ENCODE assay signal across 8 cellular contexts in the genomic region with DNA sequence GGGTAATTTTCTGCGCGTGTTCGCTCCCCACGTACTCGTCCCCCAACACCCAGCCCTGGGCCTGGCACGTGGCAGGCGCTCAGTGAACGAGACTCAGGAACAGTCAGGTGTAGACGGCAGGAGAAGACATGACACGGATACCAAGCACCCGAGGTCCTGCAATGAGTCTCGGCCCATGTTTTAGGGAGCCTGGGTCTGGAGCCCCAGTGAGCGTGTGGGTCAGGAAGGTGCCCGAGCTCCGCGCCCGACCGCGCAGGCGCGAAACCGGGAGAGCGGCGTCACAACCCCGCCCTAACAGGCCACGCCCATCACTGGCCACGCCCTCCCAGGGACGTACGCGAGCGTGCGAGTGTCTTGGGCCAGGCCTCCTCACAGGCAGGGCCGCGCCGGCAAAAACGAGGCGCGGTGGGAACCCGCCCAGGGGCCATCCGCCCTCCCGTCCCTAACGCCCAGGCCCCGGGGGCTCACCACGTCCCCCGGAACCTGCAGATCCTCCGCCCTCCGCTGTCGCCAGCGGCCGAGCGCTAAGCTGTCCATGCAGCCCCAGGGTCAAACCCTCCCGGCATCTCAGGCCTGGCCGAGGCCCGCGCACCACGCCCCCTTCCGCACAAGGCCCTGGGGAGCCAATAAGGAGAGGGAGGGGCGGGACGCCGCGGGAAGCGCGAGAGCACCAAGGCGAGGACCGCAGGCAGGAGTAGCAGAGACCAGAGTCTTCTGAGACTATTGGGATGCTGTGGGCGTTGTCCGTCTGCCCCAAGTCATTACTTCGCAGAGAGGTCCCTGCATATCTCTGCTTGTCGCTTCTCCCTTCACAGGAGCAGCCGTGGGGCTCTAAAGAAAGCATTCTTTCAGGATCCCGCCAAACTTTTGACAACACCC. TPM values are rescaled to one million over a fixed set of nuclear protein-coding genes. Genes with fewer than 3 reads are reported as not detected.
DNase-seq lines count a peak whose midpoint lies in the region; ATAC-seq and TF ChIP-seq lines count a peak whose summit lies in the region.

A gene (minus strand): TSS at position 595 of the 879 bp plus-strand sequence. CDS start 58 bp downstream, at position 537.

- H3K4me3 Mint-ChIP-seq in activated CD4-positive, alpha-beta T cell treated with anti-CD3 and anti-CD28 coated beads for 36 hours = peak within 1 kb of the TSS; percentile 90

- no peak for TF ChIP-seq CTCF in choroid plexus epithelial cell (conservative IDR thresholded peaks at IDR 0.05; ENCODE audit: low read depth, low read length)

- H3K36me3 Mint-ChIP-seq in activated CD4-positive, alpha-beta T cell treated with anti-CD3 and anti-CD28 coated beads for 36 hours (ENCODE audit: low read depth) = peaks cover 16% of the 10 kb centered on the region

- peaks cover 45% of the 10 kb centered on the region for H3K4me1 Mint-ChIP-seq in activated CD4-positive, alpha-beta T cell treated with anti-CD3 and anti-CD28 coated beads for 36 hours

- H3K27ac Mint-ChIP-seq in activated CD4-positive, alpha-beta T cell treated with anti-CD3 and anti-CD28 coated beads for 36 hours = peak within 1 kb of the TSS; percentile 98

- intact Hi-C loops in activated CD4-positive, alpha-beta T cell treated with anti-CD3 and anti-CD28 coated beads for 36 hours (cut with DNase I, micrococcal nuclease) = loop anchor here (1.0 to 5.0 kb wide), 10 partner anchors 17 to 1984 kb away; a partner anchor contains a TSS

- peak; percentile 89 for ATAC-seq in HG03439 (IDR thresholded peaks at IDR 0.05; ENCODE audit: unreplicated experiment)
- peak; percentile 80 for ATAC-seq in activated CD4-positive, alpha-beta T cell treated with anti-CD3 and anti-CD28 coated beads for 36 hours

- H3K9me3 Mint-ChIP-seq in activated CD4-positive, alpha-beta T cell treated with anti-CD3 and anti-CD28 coated beads for 36 hours (ENCODE audit: low read depth) = no peaks in the 10 kb centered on the region

- no peaks in the 10 kb centered on the region for H3K27me3 Mint-ChIP-seq in activated CD4-positive, alpha-beta T cell treated with anti-CD3 and anti-CD28 coated beads for 36 hours

- CTCF ChIA-PET in activated CD4-positive, alpha-beta T cell treated with anti-CD3 and anti-CD28 coated beads for 36 hours (lab: Charles Lee) = interaction anchor here (0.6 to 4.1 kb wide), 18 partner anchors 12 to 644 kb away, joined by 3 to 39 read pairs (median 4); a partner anchor contains a TSS

- peak within 1 kb of the TSS; percentile 72 for H3K4me3 ChIP-seq in choroid plexus epithelial cell (ENCODE audit: low read depth, low read length)

- DNase-seq in Ammon's horn (ENCODE audit: low spot score) (peak; percentile 99), GM19238 (ENCODE audit: insufficient read length, low spot score) (peak; percentile 85), NCI-H510A (lab: John Stamatoyannopoulos, UW) (peak; percentile 97), choroid plexus epithelial cell (ENCODE audit: low read depth) (peak; percentile 98), kidney tubule cell (ENCODE audit: low spot score) (peak; percentile 96)
- DNase-seq in activated CD4-positive, alpha-beta T cell treated with anti-CD3 and anti-CD28 coated beads for 36 hours = peak; percentile 97
- DNase-seq in stimulated activated CD4-positive, alpha-beta T cell treated with anti-CD3 and anti-CD28 coated beads, Interleukin-1b, Interleukin-23, amount 100 ng/mL, for 1 hour (ENCODE audit: low read depth in 2 of 2) = peak; percentile 93 to 97

- POLR2A ChIA-PET in activated CD4-positive, alpha-beta T cell treated with anti-CD3 and anti-CD28 coated beads for 36 hours (lab: Charles Lee) = interaction anchor here (0.5 to 3.0 kb wide), 7 partner anchors 17 to 190 kb away, joined by 3 to 39 read pairs (median 6); a partner anchor contains a TSS

RNA-seq across cellular contexts. Expression of the gene that starts here (rescaled TPM):
- total RNA-seq in activated CD4-positive, alpha-beta T cell treated with anti-CD3 and anti-CD28 coated beads for 36 hours = 1 to 10 TPM; 4.0 to 5.4 TPM

Comparison
In these comparisons a context has a peak if more than half of its experiments do, and no peak if none do; other contexts are left out.
1. Peak in every context shown above with its lines: DNase-seq, ATAC-seq and H3K4me3 ChIP-seq.